In the genomic region with DNA sequence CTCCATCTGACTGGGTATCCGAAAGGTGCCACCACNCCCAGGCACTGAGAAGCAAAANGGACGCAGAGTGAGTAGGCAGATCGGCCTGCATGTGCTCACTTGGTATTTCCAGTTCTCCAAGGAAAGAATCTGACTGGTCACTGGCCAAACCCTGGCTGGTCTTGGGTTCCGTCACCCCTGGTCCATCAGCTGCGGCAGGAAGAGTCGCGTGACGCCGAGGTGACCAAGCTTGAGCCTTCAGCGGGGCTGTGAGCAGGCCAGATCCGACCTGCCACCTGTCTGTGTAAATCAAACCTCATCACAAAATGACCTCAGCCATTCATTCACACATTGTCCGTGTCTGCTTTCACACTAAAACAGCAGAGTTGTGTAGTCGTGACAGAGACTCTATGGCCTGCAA, we compare ENCODE assay signal across 31 cellular contexts.
"Had no signal": no experiment of that assay in that cellular context is flagged by ENCODE, and none has a peak within 500 bp of the region (broad histone marks: within the 10 kb centered on the region; RNA-seq: fewer than 3 reads in every experiment).

No MANE protein-coding gene starts in this region.

- DNase-seq: activated CD4-positive, alpha-beta memory T cell treated with anti-CD3 and anti-CD28 coated beads for 36 hours; activated CD4-positive, alpha-beta T cell treated with anti-CD3 and anti-CD28 coated beads, Interleukin-2, amount 10 ng/mL, durations not matched to agents 24 days and 14 days; activated CD4-positive, CD25-positive, alpha-beta regulatory T cell treated with anti-CD3 and anti-CD28 coated beads, Interleukin-2, amount 50 U/mL, for 72 hours; activated CD8-positive, alpha-beta memory T cell treated with anti-CD3 and anti-CD28 coated beads, Interleukin-2, amount 50 U/mL, for 48 hours; activated naive CD8-positive, alpha-beta T cell treated with anti-CD3 and anti-CD28 coated beads, Interleukin-2, amount 50 U/mL, for 24 hours; activated T-cell treated with anti-CD3 and anti-CD28 coated beads, Interleukin-2, amount 50 U/mL, for 24 hours; dermis blood vessel endothelial cell; effector CD4-positive, alpha-beta T cell; esophagus squamous epithelium; foreskin melanocyte; islet precursor cell; left cardiac atrium; left ventricle myocardium superior; mucosa of descending colon; naive B cell; nephron progenitor cell; ovary; retina; stimulated activated CD4-positive, alpha-beta T cell treated with anti-CD3 and anti-CD28 coated beads, Interleukin-15, amount 100 ng/mL, for 24 hours; stimulated activated CD4-positive, alpha-beta T cell treated with anti-CD3 and anti-CD28 coated beads, Interleukin-2, amount 100 ng/mL, for 24 hours; stimulated activated naive CD4-positive, alpha-beta T cell; T-helper 17 cell; T1000; tibial artery had no signal

- H3K4me2 ChIP-seq: hepatocyte had no signal

- H3K4me1 Mint-ChIP-seq: activated CD4-positive, alpha-beta T cell treated with anti-CD3 and anti-CD28 coated beads, Interleukin-2, amount 10 ng/mL, durations not matched to agents 24 days and 14 days; activated naive CD4-positive, alpha-beta T cell treated with anti-CD3 and anti-CD28 coated beads, Interleukin-2, amount 50 U/mL, for 24 hours; central memory CD8-positive, alpha-beta T cell had no signal

- H3K27me3 ChIP-seq: esophagus squamous epithelium, hepatocyte, ovary, suprapubic skin, tibial artery, upper lobe of right lung had no signal

- H3K27ac ChIP-seq: epithelial cell of prostate, esophagus squamous epithelium, hepatocyte, ovary, suprapubic skin, tibial artery, upper lobe of right lung had no signal

- ATAC-seq: activated naive CD8-positive, alpha-beta T cell treated with anti-CD3 and anti-CD28 coated beads, Interleukin-2, amount 50 U/mL, for 24 hours; left cardiac atrium; left ventricle myocardium superior; mucosa of descending colon; sciatic nerve; T-helper 17 cell; upper lobe of right lung had no signal

- H3K36me3 ChIP-seq: esophagus squamous epithelium, ovary, suprapubic skin, tibial artery, upper lobe of right lung had no signal

- H2AFZ ChIP-seq: hepatocyte had no signal

- H3K9me3 ChIP-seq: esophagus squamous epithelium, mucosa of descending colon, ovary, suprapubic skin, tibial artery, upper lobe of right lung had no signal

- H3K79me2 ChIP-seq: hepatocyte had no signal

- H3K9me3 Mint-ChIP-seq: activated CD4-positive, alpha-beta memory T cell treated with anti-CD3 and anti-CD28 coated beads for 36 hours; activated CD4-positive, alpha-beta T cell treated with anti-CD3 and anti-CD28 coated beads, Interleukin-2, amount 10 ng/mL, durations not matched to agents 24 days and 14 days; activated naive CD4-positive, alpha-beta T cell treated with anti-CD3 and anti-CD28 coated beads, Interleukin-2, amount 50 U/mL, for 24 hours; activated naive CD8-positive, alpha-beta T cell treated with anti-CD3 and anti-CD28 coated beads, Interleukin-2, amount 50 U/mL, for 24 hours; activated T-cell treated with anti-CD3 and anti-CD28 coated beads, Interleukin-2, amount 50 U/mL, for 24 hours; central memory CD8-positive, alpha-beta T cell; naive B cell; nephron progenitor cell had no signal

- H3K4me3 Mint-ChIP-seq: activated CD4-positive, alpha-beta memory T cell treated with anti-CD3 and anti-CD28 coated beads for 36 hours; activated CD4-positive, alpha-beta T cell treated with anti-CD3 and anti-CD28 coated beads, Interleukin-2, amount 10 ng/mL, durations not matched to agents 24 days and 14 days; activated naive CD4-positive, alpha-beta T cell treated with anti-CD3 and anti-CD28 coated beads, Interleukin-2, amount 50 U/mL, for 24 hours; activated naive CD8-positive, alpha-beta T cell treated with anti-CD3 and anti-CD28 coated beads, Interleukin-2, amount 50 U/mL, for 24 hours; activated T-cell treated with anti-CD3 and anti-CD28 coated beads, Interleukin-2, amount 50 U/mL, for 24 hours; central memory CD8-positive, alpha-beta T cell; nephron progenitor cell; T-helper 17 cell had no signal

- H3K4me3 ChIP-seq: esophagus squamous epithelium, hepatocyte, mucosa of descending colon, ovary, suprapubic skin, tibial artery, upper lobe of right lung had no signal

- H3K27me3 Mint-ChIP-seq: activated CD4-positive, alpha-beta memory T cell treated with anti-CD3 and anti-CD28 coated beads for 36 hours; activated CD4-positive, alpha-beta T cell treated with anti-CD3 and anti-CD28 coated beads, Interleukin-2, amount 10 ng/mL, durations not matched to agents 24 days and 14 days; activated naive CD4-positive, alpha-beta T cell treated with anti-CD3 and anti-CD28 coated beads, Interleukin-2, amount 50 U/mL, for 24 hours; activated naive CD8-positive, alpha-beta T cell treated with anti-CD3 and anti-CD28 coated beads, Interleukin-2, amount 50 U/mL, for 24 hours; central memory CD8-positive, alpha-beta T cell; naive B cell had no signal

- H3K27ac Mint-ChIP-seq: activated CD4-positive, alpha-beta memory T cell treated with anti-CD3 and anti-CD28 coated beads for 36 hours; activated CD4-positive, alpha-beta T cell treated with anti-CD3 and anti-CD28 coated beads, Interleukin-2, amount 10 ng/mL, durations not matched to agents 24 days and 14 days; activated naive CD4-positive, alpha-beta T cell treated with anti-CD3 and anti-CD28 coated beads, Interleukin-2, amount 50 U/mL, for 24 hours; activated naive CD8-positive, alpha-beta T cell treated with anti-CD3 and anti-CD28 coated beads, Interleukin-2, amount 50 U/mL, for 24 hours; activated T-cell treated with anti-CD3 and anti-CD28 coated beads, Interleukin-2, amount 50 U/mL, for 24 hours; T-helper 17 cell had no signal
